ENCODE assay signal across 30 cellular contexts in the genomic region with DNA sequence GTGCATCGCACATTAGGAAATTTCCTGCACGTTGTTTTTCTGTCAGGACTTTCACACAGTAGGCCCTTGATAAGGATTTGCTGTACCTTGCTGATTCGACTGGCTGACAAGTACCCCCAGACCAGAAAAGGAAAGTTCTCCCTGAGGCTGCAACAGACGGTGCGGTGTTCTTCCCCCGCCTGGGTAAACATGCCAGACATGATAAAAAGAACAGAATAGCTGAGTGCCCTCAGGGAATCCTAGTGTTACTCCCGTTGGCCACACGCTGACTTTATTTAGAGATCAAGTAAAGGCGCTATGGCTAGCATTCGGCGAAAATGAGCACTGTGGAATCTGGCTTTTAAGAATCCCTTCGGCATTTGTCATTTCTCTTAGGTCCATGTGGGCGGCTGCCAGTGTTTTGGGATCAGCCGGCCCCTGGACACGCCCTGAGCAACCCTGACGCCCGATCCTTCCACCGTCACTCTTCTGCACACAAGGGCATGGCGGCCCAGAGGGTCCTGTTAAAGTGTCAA.
"Had no signal": no experiment of that assay in that cellular context is flagged by ENCODE, and none has a peak within 500 bp of the region (broad histone marks: within the 10 kb centered on the region; RNA-seq: fewer than 3 reads in every experiment).

No MANE protein-coding gene starts in this region.

- H3K27me3 ChIP-seq: adrenal gland, body of pancreas, breast epithelium, MG63, SJCRH30 had no signal

- H3K9me3 ChIP-seq: adrenal gland, body of pancreas, breast epithelium, MG63, SJCRH30 had no signal

- FAIRE-seq: astrocyte, TTC549 had no signal

- H3K4me3 Mint-ChIP-seq: activated CD4-positive, alpha-beta T cell treated with anti-CD3 and anti-CD28 coated beads for 36 hours; activated CD4-positive, alpha-beta T cell treated with anti-CD3 and anti-CD28 coated beads, Interleukin-2, amount 10 ng/mL, durations not matched to agents 7 days and 5 days; activated CD8-positive, alpha-beta T cell treated with anti-CD3 and anti-CD28 coated beads, Interleukin-2, amount 10 ng/mL, durations not matched to agents 7 days and 5 days; activated naive CD4-positive, alpha-beta T cell treated with anti-CD3 and anti-CD28 coated beads for 36 hours; activated T-cell treated with anti-CD3 and anti-CD28 coated beads, Interleukin-2, amount 50 U/mL, for 4 hours; activated T-helper 1 cell treated with anti-CD3 and anti-CD28 coated beads, Interleukin-12 subunit alpha, Interleukin-12 subunit beta, Interleukin-2, Interleukin-4 antibody, amounts not matched to agents 30 ng/mL and 10 ng/mL and 1 ng/mL, durations not matched to agents 14 hours and 24 hours and 36 hours; T-helper 1 cell treated with Interleukin-12 subunit alpha and Interleukin-12 subunit beta and Interleukin-4 antibody, amounts not matched to agents 30 μg/mL and 1 μg/mL, for 36 hours; T-helper 2 cell treated with Interferon-gamma antibody and Interleukin-4, amounts not matched to agents 5 μg/mL and 100 μg/mL, for 36 hours had no signal

- H3K27ac ChIP-seq: adrenal gland, body of pancreas, breast epithelium, SJCRH30, SK-N-MC had no signal

- H3K4me1 ChIP-seq: adrenal gland, body of pancreas, breast epithelium, SJCRH30 had no signal

- DNase-seq: activated CD4-positive, alpha-beta T cell treated with anti-CD3 and anti-CD28 coated beads for 36 hours; activated CD4-positive, alpha-beta T cell treated with anti-CD3 and anti-CD28 coated beads, Interleukin-2, amount 10 ng/mL, durations not matched to agents 7 days and 5 days; activated CD4-positive, alpha-beta T cell treated with anti-CD3 and anti-CD28 coated beads, Interleukin-2, amount 50 U/mL, for 48 hours; activated CD8-positive, alpha-beta T cell treated with anti-CD3 and anti-CD28 coated beads, Interleukin-2, amount 10 ng/mL, durations not matched to agents 7 days and 5 days; activated gamma-delta T cell treated with Interleukin-2 at 50 U/mL for 16 hours; activated naive CD4-positive, alpha-beta T cell treated with anti-CD3 and anti-CD28 coated beads for 36 hours; activated T-cell treated with anti-CD3 and anti-CD28 coated beads, Interleukin-2, amount 50 U/mL, for 4 hours; adrenal gland; body of pancreas; Kasumi-1; KG1; MG63; NCI-H1092; NCI-H1436 treated with DMSO at 0.1 percent for 48 hours; NCI-H187 treated with DMSO at 0.1 percent for 48 hours; NCI-H2081 treated with DMSO at 0.1 percent for 48 hours; NCI-H446; NCI-H524; SHP77; SJCRH30 had no signal

- H3K4me3 ChIP-seq: adrenal gland, body of pancreas, breast epithelium, MG63, SJCRH30, SK-N-MC had no signal

- H3K4me1 Mint-ChIP-seq: activated CD4-positive, alpha-beta T cell treated with anti-CD3 and anti-CD28 coated beads for 36 hours; activated CD4-positive, alpha-beta T cell treated with anti-CD3 and anti-CD28 coated beads, Interleukin-2, amount 10 ng/mL, durations not matched to agents 7 days and 5 days had no signal

- H3K36me3 ChIP-seq: adrenal gland, breast epithelium, MG63, SJCRH30 had no signal

- H3K27me3 Mint-ChIP-seq: activated CD4-positive, alpha-beta T cell treated with anti-CD3 and anti-CD28 coated beads for 36 hours; activated CD4-positive, alpha-beta T cell treated with anti-CD3 and anti-CD28 coated beads, Interleukin-2, amount 10 ng/mL, durations not matched to agents 7 days and 5 days had no signal

- H3K9me3 Mint-ChIP-seq: activated T-helper 1 cell treated with anti-CD3 and anti-CD28 coated beads, Interleukin-12 subunit alpha, Interleukin-12 subunit beta, Interleukin-2, Interleukin-4 antibody, amounts not matched to agents 30 ng/mL and 10 ng/mL and 1 ng/mL, durations not matched to agents 14 hours and 24 hours and 36 hours; T-helper 1 cell treated with Interleukin-12 subunit alpha and Interleukin-12 subunit beta and Interleukin-4 antibody, amounts not matched to agents 30 μg/mL and 1 μg/mL, for 36 hours; T-helper 2 cell treated with Interferon-gamma antibody and Interleukin-4, amounts not matched to agents 5 μg/mL and 100 μg/mL, for 36 hours had no signal

- ATAC-seq: activated CD4-positive, alpha-beta T cell treated with anti-CD3 and anti-CD28 coated beads for 36 hours; activated CD4-positive, CD25-positive, alpha-beta regulatory T cell treated with anti-CD3 and anti-CD28 coated beads, Interleukin-2, amount 50 U/mL, for 24 hours; activated CD8-positive, alpha-beta T cell treated with anti-CD3 and anti-CD28 coated beads, Interleukin-2, amount 10 ng/mL, durations not matched to agents 7 days and 5 days; activated naive CD4-positive, alpha-beta T cell treated with anti-CD3 and anti-CD28 coated beads, Interleukin-2, amount 50 U/mL, for 72 hours; activated T-cell treated with anti-CD3 and anti-CD28 coated beads, Interleukin-2, amount 50 U/mL, for 4 hours; body of pancreas; Panc1 had no signal

- H3K27ac Mint-ChIP-seq: activated CD4-positive, alpha-beta T cell treated with anti-CD3 and anti-CD28 coated beads for 36 hours; activated CD4-positive, alpha-beta T cell treated with anti-CD3 and anti-CD28 coated beads, Interleukin-2, amount 10 ng/mL, durations not matched to agents 7 days and 5 days; activated CD8-positive, alpha-beta T cell treated with anti-CD3 and anti-CD28 coated beads, Interleukin-2, amount 10 ng/mL, durations not matched to agents 7 days and 5 days; activated naive CD4-positive, alpha-beta T cell treated with anti-CD3 and anti-CD28 coated beads for 36 hours; T-helper 1 cell treated with Interleukin-12 subunit alpha and Interleukin-12 subunit beta and Interleukin-4 antibody, amounts not matched to agents 30 μg/mL and 1 μg/mL, for 36 hours; T-helper 2 cell treated with Interferon-gamma antibody and Interleukin-4, amounts not matched to agents 5 μg/mL and 100 μg/mL, for 36 hours had no signal
